In genomic region chr3:14701676-14702075, GRCh38 we compare ENCODE assay signal across 19 cellular contexts. TPM values are rescaled to one million over a fixed set of nuclear protein-coding genes. Genes with fewer than 3 reads are reported as not detected.
DNase-seq lines count a peak whose midpoint lies in the region; ATAC-seq and TF ChIP-seq lines count a peak whose summit lies in the region.
"Had no signal": no experiment of that assay in that cellular context is flagged by ENCODE, and none has a peak within 500 bp of the region (broad histone marks: within the 10 kb centered on the region; RNA-seq: fewer than 3 reads in every experiment).

No MANE protein-coding gene starts in this region.

- H3K36me3 Mint-ChIP-seq in progenitor cell of endocrine pancreas (ENCODE audit: insufficient read depth): no peaks in the 10 kb centered on the region

- H3K4me1 Mint-ChIP-seq in progenitor cell of endocrine pancreas (ENCODE audit: low read depth): no peaks in the 10 kb centered on the region
- H3K4me1 Mint-ChIP-seq: CD4-positive, alpha-beta memory T cell had no signal

- no peak overlapping the region for H3K4me3 ChIP-seq in epithelial cell of esophagus (ENCODE audit: low read length)
- H3K4me3 ChIP-seq: GM23248 had no signal

- H3K27me3 Mint-ChIP-seq in progenitor cell of endocrine pancreas: peaks cover 6% of the 10 kb centered on the region
- H3K27me3 Mint-ChIP-seq: CD4-positive, alpha-beta memory T cell had no signal

- H3K27ac Mint-ChIP-seq in progenitor cell of endocrine pancreas: peak overlapping the region; percentile 25
- H3K27ac Mint-ChIP-seq: CD4-positive, alpha-beta memory T cell had no signal

- TF ChIP-seq CTCF in epithelial cell of esophagus (IDR thresholded peaks at IDR 0.05; ENCODE audit: insufficient read depth, low read depth, low read length, missing control alignments): no peak
- TF ChIP-seq CTCF in progenitor cell of endocrine pancreas (IDR thresholded peaks at IDR 0.05; ENCODE audit: unreplicated experiment): no peak

- no peak for ATAC-seq in GM19328 (IDR thresholded peaks at IDR 0.05; ENCODE audit: unreplicated experiment)
- ATAC-seq in HG03045 (IDR thresholded peaks at IDR 0.05; ENCODE audit: unreplicated experiment): no peak

- H3K4me3 Mint-ChIP-seq in progenitor cell of endocrine pancreas (ENCODE audit: low read depth): no peak overlapping the region
- H3K4me3 Mint-ChIP-seq: CD4-positive, alpha-beta memory T cell had no signal

- H3K9me3 Mint-ChIP-seq in progenitor cell of endocrine pancreas (ENCODE audit: low read depth): no peaks in the 10 kb centered on the region

- DNase-seq in RKO (ENCODE audit: low spot score) (peak; percentile 13), epithelial cell of esophagus (ENCODE audit: low read depth) (peak; percentile 38), progenitor cell of endocrine pancreas (ENCODE audit: low spot score, unreplicated experiment) (no peak), NCI-H146 treated with DMSO at 0.1 percent for 48 hours (lab: John Stamatoyannopoulos, UW; ENCODE audit: unreplicated experiment) (no peak), NOMO-1 (lab: John Stamatoyannopoulos, UW; ENCODE audit: unreplicated experiment in 2 of 2) (no peak)
- DNase-seq: C1 segment of cervical spinal cord; Calu3; CD4-positive, alpha-beta memory T cell; COR-L47; DMS53; DMS79 treated with DMSO at 0.1 percent for 48 hours; GM23248; H7; HCEC 1CT had no signal

RNA-seq across cellular contexts. Expression of gene C3orf20, which starts 26.7 kb away (rescaled TPM):
- 0.13 and 0.19 TPM in 2 replicates for total RNA-seq in progenitor cell of endocrine pancreas
- total RNA-seq: A172, Daoy, GM23248, H1 had no signal

RNA-seq across cellular contexts. Expression of gene CCDC174, which starts 50.1 kb away (rescaled TPM):
- 25.7 and 25.8 TPM in 2 replicates for total RNA-seq in progenitor cell of endocrine pancreas

Comparison
In these comparisons a context has a peak if more than half of its experiments do, and no peak if none do; other contexts are left out.
1. DNase-seq: peak in RKO (single experiment) and epithelial cell of esophagus (single experiment); none in progenitor cell of endocrine pancreas (single experiment), NCI-H146 treated with DMSO at 0.1 percent for 48 hours (single experiment) and NOMO-1 (0 of 2).